8 cellular contexts compared by ENCODE assay signal in genomic region chr1:181087400-181087901, GRCh38. TPM values are rescaled to one million over a fixed set of nuclear protein-coding genes. Genes with fewer than 3 reads are reported as not detected.
DNase-seq lines count a peak whose midpoint lies in the region; ATAC-seq and FAIRE-seq lines count a peak whose summit lies in the region.
"Had no signal": no experiment of that assay in that cellular context is flagged by ENCODE, and none has a peak within 500 bp of the region (broad histone marks: within the 10 kb centered on the region; RNA-seq: fewer than 3 reads in every experiment).

No MANE protein-coding gene starts in this region.

- no peaks in the 10 kb centered on the region for H3K27me3 ChIP-seq in skeletal muscle tissue (ENCODE audit: control insufficient read depth in 3 of 3, insufficient read depth in 3 of 3, low read length in 3 of 3)

- peaks cover 39% of the 10 kb centered on the region for H3K4me1 Mint-ChIP-seq in activated naive CD8-positive, alpha-beta T cell treated with anti-CD3 and anti-CD28 coated beads, Interleukin-2, amount 10 ng/mL, durations not matched to agents 7 days and 5 days

- peaks cover 0 to 2% (median 0%) of the 10 kb centered on the region in 3 donors for H3K36me3 ChIP-seq in skeletal muscle tissue (ENCODE audit: control insufficient read depth in 3 of 3, insufficient read depth in 3 of 3, low read length in 3 of 3)

- H3K27ac ChIP-seq in skeletal muscle tissue (ENCODE audit: low read depth, low read length) = peak overlapping the region; percentile 92

- H3K4me3 Mint-ChIP-seq in activated naive CD8-positive, alpha-beta T cell treated with anti-CD3 and anti-CD28 coated beads, Interleukin-2, amount 10 ng/mL, durations not matched to agents 7 days and 5 days = peak overlapping the region; percentile 98

- H3K36me3 Mint-ChIP-seq in activated naive CD8-positive, alpha-beta T cell treated with anti-CD3 and anti-CD28 coated beads, Interleukin-2, amount 10 ng/mL, durations not matched to agents 7 days and 5 days = peaks cover 24% of the 10 kb centered on the region

- H3K9me3 ChIP-seq in skeletal muscle tissue (ENCODE audit: control insufficient read depth in 3 of 3, low read length in 3 of 3) = no peaks in the 10 kb centered on the region

- FAIRE-seq in GM18507 (lab: Jason Lieb, UNC) = peak; percentile 35

- H3K27me3 Mint-ChIP-seq in activated naive CD8-positive, alpha-beta T cell treated with anti-CD3 and anti-CD28 coated beads, Interleukin-2, amount 10 ng/mL, durations not matched to agents 7 days and 5 days = peaks cover 6% of the 10 kb centered on the region

- no peak overlapping the region for H3K4me3 ChIP-seq in skeletal muscle tissue (ENCODE audit: low read length in 3 of 3)

- H3K9ac ChIP-seq in skeletal muscle tissue (ENCODE audit: low read depth in 1 of 3, low read length in 3 of 3) = peak overlapping the region in 2 of 3 donors; percentile 84 to 96

- H3K4me1 ChIP-seq in skeletal muscle tissue (ENCODE audit: control insufficient read depth in 3 of 3, insufficient read depth in 3 of 3, low read length in 3 of 3) = peaks cover 22 to 35% (median 23%) of the 10 kb centered on the region in 3 donors

- no peak for ATAC-seq in activated naive CD8-positive, alpha-beta T cell treated with anti-CD3 and anti-CD28 coated beads, Interleukin-2, amount 10 ng/mL, durations not matched to agents 7 days and 5 days (ENCODE audit: low read depth)
- ATAC-seq in GM18502 (IDR thresholded peaks at IDR 0.05; ENCODE audit: poor library complexity, unreplicated experiment) = no peak

- POLR2A ChIA-PET in activated naive CD8-positive, alpha-beta T cell treated with anti-CD3 and anti-CD28 coated beads, Interleukin-2, amount 10 ng/mL, durations not matched to agents 7 days and 5 days (lab: Charles Lee) = interaction anchor here (0.7 to 11.4 kb wide), 3 partner anchors 15 to 54 kb away, joined by 3 to 244 read pairs (median 175); partner anchors contain the start of gene MR1

- no peaks in the 10 kb centered on the region for H3K9me3 Mint-ChIP-seq in activated naive CD8-positive, alpha-beta T cell treated with anti-CD3 and anti-CD28 coated beads, Interleukin-2, amount 10 ng/mL, durations not matched to agents 7 days and 5 days

- peak overlapping the region; percentile 62 for H3K27ac Mint-ChIP-seq in activated naive CD8-positive, alpha-beta T cell treated with anti-CD3 and anti-CD28 coated beads, Interleukin-2, amount 10 ng/mL, durations not matched to agents 7 days and 5 days

- no peak for DNase-seq in GM18507 (ENCODE audit: extremely low spot score, insufficient read length, low read depth)
- DNase-seq in NCI-H226 = peak; percentile 40
- DNase-seq in activated naive CD8-positive, alpha-beta T cell treated with anti-CD3 and anti-CD28 coated beads, Interleukin-2, amount 10 ng/mL, durations not matched to agents 7 days and 5 days = no peak
- no peak for DNase-seq in foreskin melanocyte
- no peak for DNase-seq in COR-L47 (lab: John Stamatoyannopoulos, UW)
- DNase-seq: H7 had no signal

RNA-seq across cellular contexts. Expression of gene IER5, which starts 1.0 kb away (rescaled TPM):
- 10 to 100 TPM; 36.6 to 36.8 TPM for total RNA-seq in activated naive CD8-positive, alpha-beta T cell treated with anti-CD3 and anti-CD28 coated beads, Interleukin-2, amount 10 ng/mL, durations not matched to agents 7 days and 5 days
- 11.0 TPM for total RNA-seq in skeletal muscle tissue

RNA-seq across cellular contexts. Expression of gene MR1, which starts 53.7 kb away (rescaled TPM):
- total RNA-seq in activated naive CD8-positive, alpha-beta T cell treated with anti-CD3 and anti-CD28 coated beads, Interleukin-2, amount 10 ng/mL, durations not matched to agents 7 days and 5 days = 10 to 100 TPM; 39.2 to 40.0 TPM
- 2.6 TPM for total RNA-seq in skeletal muscle tissue
- total RNA-seq: H7 had no signal

Comparison
In these comparisons a context has a peak if more than half of its experiments do, and no peak if none do; other contexts are left out.
1. RNA of gene MR1, which starts 53.7 kb away (total RNA-seq): 39.2 to 40.0 TPM in activated naive CD8-positive, alpha-beta T cell treated with anti-CD3 and anti-CD28 coated beads, Interleukin-2, amount 10 ng/mL, durations not matched to agents 7 days and 5 days; 2.6 TPM in skeletal muscle tissue (single experiment); every median in the first group is over 10 times any median in the second.